11 cellular contexts compared by ENCODE assay signal in genomic region chr7:135234095-135234494, GRCh38. TPM values are rescaled to one million over a fixed set of nuclear protein-coding genes. Genes with fewer than 3 reads are reported as not detected.
"Had no signal": no experiment of that assay in that cellular context is flagged by ENCODE, and none has a peak within 500 bp of the region (broad histone marks: within the 10 kb centered on the region; RNA-seq: fewer than 3 reads in every experiment).

No MANE protein-coding gene starts in this region.

RNA-seq across cellular contexts. Expression of gene STRA8, which starts 0.5 kb away (rescaled TPM):
- total RNA-seq: OCI-LY7, PC-3, PC-9, Peyer's patch, Right ventricle myocardium inferior, Right ventricle myocardium superior, RPMI7951, SJCRH30, SJSA1, SK-MEL-5 had no signal
- polyA plus RNA-seq: SK-N-SH had no signal
